Comparison of ENCODE assay signal across 15 cellular contexts in genomic region chr10:11105676-11106004, GRCh38.
"Had no signal": no experiment of that assay in that cellular context is flagged by ENCODE, and none has a peak within 500 bp of the region (broad histone marks: within the 10 kb centered on the region; RNA-seq: fewer than 3 reads in every experiment).

No MANE protein-coding gene starts in this region.

- DNase-seq: activated T-cell treated with anti-CD3 and anti-CD28 coated beads, Interleukin-2, amount 50 U/mL, for 4 hours; anterior cingulate cortex; cerebellar nuclear complex; heart left ventricle; right cardiac atrium; stimulated activated CD4-positive, alpha-beta T cell treated with anti-CD3 and anti-CD28 coated beads, Interleukin-15, amount 100 ng/mL, for 24 hours; stimulated activated CD4-positive, alpha-beta T cell treated with anti-CD3 and anti-CD28 coated beads, Interleukin-4, amount 100 ng/mL, for 1 hour; stimulated activated naive CD4-positive, alpha-beta T cell treated with Interleukin-2 at 50 U/mL for 16 hours had no signal

- H3K27ac ChIP-seq: heart left ventricle, prostate gland, skin epidermis, VCaP had no signal

- H3K9me3 ChIP-seq: prostate gland had no signal

- H3K9me3 Mint-ChIP-seq: activated T-cell treated with anti-CD3 and anti-CD28 coated beads, Interleukin-2, amount 50 U/mL, for 4 hours; immature natural killer cell had no signal

- H3K36me3 ChIP-seq: heart left ventricle, prostate gland had no signal

- H3K36me3 Mint-ChIP-seq: immature natural killer cell, type B pancreatic cell had no signal

- H3K4me3 Mint-ChIP-seq: dendritic cell treated with granulocyte-macrophage colony-stimulating factor and Interleukin-4, amounts not matched to agents 40 ng/mL and 50 ng/mL, for 4 days; neural crest cell; type B pancreatic cell had no signal

- H3K27ac Mint-ChIP-seq: dendritic cell treated with granulocyte-macrophage colony-stimulating factor and Interleukin-4, amounts not matched to agents 40 ng/mL and 50 ng/mL, for 4 days; type B pancreatic cell had no signal

- H3K4me1 ChIP-seq: prostate gland had no signal

- H3K27me3 ChIP-seq: heart left ventricle had no signal

- ATAC-seq: activated T-cell treated with anti-CD3 and anti-CD28 coated beads, Interleukin-2, amount 50 U/mL, for 4 hours; heart left ventricle; right cardiac atrium had no signal

- H3K4me3 ChIP-seq: heart left ventricle, prostate gland, skin epidermis had no signal
